ENCODE assay signal across 1 cellular context in the genomic region with DNA sequence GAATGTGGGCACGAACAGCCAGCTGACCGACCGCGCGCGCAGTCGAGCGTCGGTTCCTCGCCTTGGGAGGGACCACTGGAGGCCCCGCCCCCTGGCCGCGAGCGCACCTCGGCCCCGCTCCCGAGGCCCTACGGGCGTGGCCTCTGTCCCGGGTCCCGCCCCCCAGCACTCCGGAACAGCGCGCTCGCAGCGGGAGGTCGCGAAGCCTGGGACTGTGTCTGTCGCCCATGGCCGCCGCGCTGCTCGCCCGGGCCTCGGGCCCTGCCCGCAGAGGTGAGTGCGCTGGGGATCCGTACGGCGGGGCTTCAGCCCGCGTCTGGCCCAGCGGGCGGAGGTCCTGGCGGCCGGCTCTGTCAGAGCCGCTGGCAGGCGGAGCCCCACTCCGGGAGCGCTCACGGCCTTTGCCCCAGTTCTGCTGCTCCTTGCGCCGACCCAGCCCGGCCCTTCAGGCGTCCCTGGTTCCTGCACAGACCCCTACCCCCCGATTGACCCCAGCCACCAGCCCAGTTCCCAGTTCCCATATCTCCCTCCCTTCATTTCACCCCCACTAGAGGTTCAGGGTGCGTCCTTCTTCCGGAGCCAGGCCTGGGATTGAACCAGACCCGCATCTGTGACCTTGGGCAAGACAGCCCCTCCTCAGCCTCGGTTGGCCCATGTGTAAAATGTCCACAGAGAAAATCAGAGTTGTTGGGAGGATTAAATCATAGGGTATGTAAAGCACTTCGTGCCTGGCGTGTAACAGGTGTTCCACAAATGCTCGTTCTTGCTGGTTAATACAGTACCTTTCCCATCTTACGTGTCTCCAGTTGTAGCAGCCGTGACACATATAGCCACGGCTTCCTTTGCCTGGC.
TF ChIP-seq lines count a peak whose summit lies in the region.

A gene with protein sequence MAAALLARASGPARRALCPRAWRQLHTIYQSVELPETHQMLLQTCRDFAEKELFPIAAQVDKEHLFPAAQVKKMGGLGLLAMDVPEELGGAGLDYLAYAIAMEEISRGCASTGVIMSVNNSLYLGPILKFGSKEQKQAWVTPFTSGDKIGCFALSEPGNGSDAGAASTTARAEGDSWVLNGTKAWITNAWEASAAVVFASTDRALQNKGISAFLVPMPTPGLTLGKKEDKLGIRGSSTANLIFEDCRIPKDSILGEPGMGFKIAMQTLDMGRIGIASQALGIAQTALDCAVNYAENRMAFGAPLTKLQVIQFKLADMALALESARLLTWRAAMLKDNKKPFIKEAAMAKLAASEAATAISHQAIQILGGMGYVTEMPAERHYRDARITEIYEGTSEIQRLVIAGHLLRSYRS (plus strand): TSS at position 168 of the 851 bp plus-strand sequence. CDS start 60 bp downstream, at position 228.

TF ChIP-seq in HepG2, 621 proteins besides CTCF, POLR2A, EP300 and RAD21 (continued from another document and continues in another):
- peak; percentile 67 for TF ChIP-seq ZNF121 (CRISPR knock-in tag; IDR thresholded peaks at IDR 0.05)
- no peak for TF ChIP-seq ZNF562 (CRISPR knock-in tag; IDR thresholded peaks at IDR 0.05; ENCODE audit: borderline replicate concordance)
- 0 out of 2 replicates have a peak, but pooled peaks have one; percentile 36 for TF ChIP-seq ISL2 (CRISPR knock-in tag; IDR thresholded peaks at IDR 0.05)
- TF ChIP-seq SATB2 (CRISPR knock-in tag; IDR thresholded peaks at IDR 0.05), result no peak
- no peak for TF ChIP-seq ZFP90 (CRISPR knock-in tag; IDR thresholded peaks at IDR 0.05; ENCODE audit: borderline replicate concordance)
- TF ChIP-seq PHF5A (CRISPR knock-in tag; IDR thresholded peaks at IDR 0.05; ENCODE audit: low read depth, unreplicated experiment), result no peak
- TF ChIP-seq, protein P1, sequence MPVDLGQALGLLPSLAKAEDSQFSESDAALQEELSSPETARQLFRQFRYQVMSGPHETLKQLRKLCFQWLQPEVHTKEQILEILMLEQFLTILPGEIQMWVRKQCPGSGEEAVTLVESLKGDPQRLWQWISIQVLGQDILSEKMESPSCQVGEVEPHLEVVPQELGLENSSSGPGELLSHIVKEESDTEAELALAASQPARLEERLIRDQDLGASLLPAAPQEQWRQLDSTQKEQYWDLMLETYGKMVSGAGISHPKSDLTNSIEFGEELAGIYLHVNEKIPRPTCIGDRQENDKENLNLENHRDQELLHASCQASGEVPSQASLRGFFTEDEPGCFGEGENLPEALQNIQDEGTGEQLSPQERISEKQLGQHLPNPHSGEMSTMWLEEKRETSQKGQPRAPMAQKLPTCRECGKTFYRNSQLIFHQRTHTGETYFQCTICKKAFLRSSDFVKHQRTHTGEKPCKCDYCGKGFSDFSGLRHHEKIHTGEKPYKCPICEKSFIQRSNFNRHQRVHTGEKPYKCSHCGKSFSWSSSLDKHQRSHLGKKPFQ (CRISPR knock-in tag; IDR thresholded peaks at IDR 0.05; ENCODE audit: insufficient replicate concordance), result peak; percentile 51
- TF ChIP-seq SKI (IDR thresholded peaks at IDR 0.05; ENCODE audit: partially characterized antibody), result no peak
- 0 out of 2 replicates have a peak, but pooled peaks have one; percentile 52 for TF ChIP-seq ETV5 (CRISPR knock-in tag; IDR thresholded peaks at IDR 0.05; ENCODE audit: borderline replicate concordance)
- TF ChIP-seq, protein P2, sequence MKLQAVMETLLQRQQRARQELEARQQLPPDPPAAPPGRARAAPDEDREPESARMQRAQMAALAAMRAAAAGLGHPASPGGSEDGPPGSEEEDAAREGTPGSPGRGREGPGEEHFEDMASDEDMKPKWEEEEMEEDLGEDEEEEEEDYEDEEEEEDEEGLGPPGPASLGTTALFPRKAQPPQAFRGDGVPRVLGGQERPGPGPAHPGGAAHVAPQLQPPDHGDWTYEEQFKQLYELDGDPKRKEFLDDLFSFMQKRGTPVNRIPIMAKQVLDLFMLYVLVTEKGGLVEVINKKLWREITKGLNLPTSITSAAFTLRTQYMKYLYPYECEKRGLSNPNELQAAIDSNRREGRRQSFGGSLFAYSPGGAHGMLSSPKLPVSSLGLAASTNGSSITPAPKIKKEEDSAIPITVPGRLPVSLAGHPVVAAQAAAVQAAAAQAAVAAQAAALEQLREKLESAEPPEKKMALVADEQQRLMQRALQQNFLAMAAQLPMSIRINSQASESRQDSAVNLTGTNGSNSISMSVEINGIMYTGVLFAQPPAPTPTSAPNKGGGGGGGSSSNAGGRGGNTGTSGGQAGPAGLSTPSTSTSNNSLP (IDR thresholded peaks at IDR 0.05; ENCODE audit: low read depth, low read length), result no peak
- TF ChIP-seq ELF4 (CRISPR knock-in tag; IDR thresholded peaks at IDR 0.05; ENCODE audit: borderline replicate concordance), result 0 out of 2 replicates have a peak, but pooled peaks have one; percentile 71
- TF ChIP-seq KLF6 (CRISPR knock-in tag; IDR thresholded peaks at IDR 0.05), result peak; percentile 62; the same call in 1 of the 2 replicates
- no peak; the same call in 1 of the 2 replicates for TF ChIP-seq MAZ (IDR thresholded peaks at IDR 0.05; ENCODE audit: borderline replicate concordance, low read depth, low read length)
- peak; percentile 63; the same call in 1 of the 2 replicates for TF ChIP-seq MAZ (CRISPR knock-in tag; IDR thresholded peaks at IDR 0.05; ENCODE audit: low read depth)
- TF ChIP-seq, protein P3, sequence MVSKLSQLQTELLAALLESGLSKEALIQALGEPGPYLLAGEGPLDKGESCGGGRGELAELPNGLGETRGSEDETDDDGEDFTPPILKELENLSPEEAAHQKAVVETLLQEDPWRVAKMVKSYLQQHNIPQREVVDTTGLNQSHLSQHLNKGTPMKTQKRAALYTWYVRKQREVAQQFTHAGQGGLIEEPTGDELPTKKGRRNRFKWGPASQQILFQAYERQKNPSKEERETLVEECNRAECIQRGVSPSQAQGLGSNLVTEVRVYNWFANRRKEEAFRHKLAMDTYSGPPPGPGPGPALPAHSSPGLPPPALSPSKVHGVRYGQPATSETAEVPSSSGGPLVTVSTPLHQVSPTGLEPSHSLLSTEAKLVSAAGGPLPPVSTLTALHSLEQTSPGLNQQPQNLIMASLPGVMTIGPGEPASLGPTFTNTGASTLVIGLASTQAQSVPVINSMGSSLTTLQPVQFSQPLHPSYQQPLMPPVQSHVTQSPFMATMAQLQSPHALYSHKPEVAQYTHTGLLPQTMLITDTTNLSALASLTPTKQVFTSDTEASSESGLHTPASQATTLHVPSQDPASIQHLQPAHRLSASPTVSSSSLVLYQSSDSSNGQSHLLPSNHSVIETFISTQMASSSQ (IDR thresholded peaks at IDR 0.05; ENCODE audit: low read depth), result no peak
- TF ChIP-seq, protein P3 (CRISPR knock-in tag; IDR thresholded peaks at IDR 0.05; ENCODE audit: borderline replicate concordance), result no peak
- TF ChIP-seq, protein P4, sequence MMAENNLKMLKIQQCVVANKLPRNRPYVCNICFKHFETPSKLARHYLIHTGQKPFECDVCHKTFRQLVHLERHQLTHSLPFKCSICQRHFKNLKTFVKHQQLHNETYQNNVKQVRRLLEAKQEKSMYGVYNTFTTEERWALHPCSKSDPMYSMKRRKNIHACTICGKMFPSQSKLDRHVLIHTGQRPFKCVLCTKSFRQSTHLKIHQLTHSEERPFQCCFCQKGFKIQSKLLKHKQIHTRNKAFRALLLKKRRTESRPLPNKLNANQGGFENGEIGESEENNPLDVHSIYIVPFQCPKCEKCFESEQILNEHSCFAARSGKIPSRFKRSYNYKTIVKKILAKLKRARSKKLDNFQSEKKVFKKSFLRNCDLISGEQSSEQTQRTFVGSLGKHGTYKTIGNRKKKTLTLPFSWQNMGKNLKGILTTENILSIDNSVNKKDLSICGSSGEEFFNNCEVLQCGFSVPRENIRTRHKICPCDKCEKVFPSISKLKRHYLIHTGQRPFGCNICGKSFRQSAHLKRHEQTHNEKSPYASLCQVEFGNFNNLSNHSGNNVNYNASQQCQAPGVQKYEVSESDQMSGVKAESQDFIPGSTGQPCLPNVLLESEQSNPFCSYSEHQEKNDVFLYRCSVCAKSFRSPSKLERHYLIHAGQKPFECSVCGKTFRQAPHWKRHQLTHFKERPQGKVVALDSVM (CRISPR knock-in tag; IDR thresholded peaks at IDR 0.05), result no peak
- no peak for TF ChIP-seq ZNF326 (CRISPR knock-in tag; IDR thresholded peaks at IDR 0.05; ENCODE audit: borderline replicate concordance)
- peak; percentile 55; the same call in 1 of the 2 replicates for TF ChIP-seq MXD4 (CRISPR knock-in tag; IDR thresholded peaks at IDR 0.05)
- TF ChIP-seq, protein P5, sequence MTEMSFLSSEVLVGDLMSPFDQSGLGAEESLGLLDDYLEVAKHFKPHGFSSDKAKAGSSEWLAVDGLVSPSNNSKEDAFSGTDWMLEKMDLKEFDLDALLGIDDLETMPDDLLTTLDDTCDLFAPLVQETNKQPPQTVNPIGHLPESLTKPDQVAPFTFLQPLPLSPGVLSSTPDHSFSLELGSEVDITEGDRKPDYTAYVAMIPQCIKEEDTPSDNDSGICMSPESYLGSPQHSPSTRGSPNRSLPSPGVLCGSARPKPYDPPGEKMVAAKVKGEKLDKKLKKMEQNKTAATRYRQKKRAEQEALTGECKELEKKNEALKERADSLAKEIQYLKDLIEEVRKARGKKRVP (CRISPR knock-in tag; IDR thresholded peaks at IDR 0.05), result no peak
- TF ChIP-seq HOXA7 (CRISPR knock-in tag; IDR thresholded peaks at IDR 0.05), result no peak
- no peak for TF ChIP-seq ISX (CRISPR knock-in tag; conservative IDR thresholded peaks at IDR 0.05)
- TF ChIP-seq ZNF614 (CRISPR knock-in tag; IDR thresholded peaks at IDR 0.05; ENCODE audit: borderline replicate concordance), result peak; percentile 17; the same call in 1 of the 2 replicates
- TF ChIP-seq, protein P6, sequence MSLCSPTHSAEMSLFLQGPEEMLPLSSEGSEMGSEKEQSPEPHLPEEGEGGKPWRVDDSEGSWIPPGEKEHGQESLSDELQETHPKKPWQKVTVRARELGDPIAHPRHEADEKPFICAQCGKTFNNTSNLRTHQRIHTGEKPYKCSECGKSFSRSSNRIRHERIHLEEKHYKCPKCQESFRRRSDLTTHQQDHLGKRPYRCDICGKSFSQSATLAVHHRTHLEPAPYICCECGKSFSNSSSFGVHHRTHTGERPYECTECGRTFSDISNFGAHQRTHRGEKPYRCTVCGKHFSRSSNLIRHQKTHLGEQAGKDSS (CRISPR knock-in tag; IDR thresholded peaks at IDR 0.05; ENCODE audit: borderline replicate concordance, low read depth), result peak; percentile 83
- peak; percentile 76; the same call in 1 of the 2 replicates for TF ChIP-seq YEATS4 (CRISPR knock-in tag; IDR thresholded peaks at IDR 0.05; ENCODE audit: borderline replicate concordance)
- TF ChIP-seq ZNF138 (CRISPR knock-in tag; IDR thresholded peaks at IDR 0.05; ENCODE audit: low read depth), result no peak; the same call in 1 of the 2 replicates
- 0 out of 2 replicates have a peak, but pooled peaks have one; percentile 27 for TF ChIP-seq MED1 (CRISPR knock-in tag; IDR thresholded peaks at IDR 0.05)
- TF ChIP-seq ZNF564 (CRISPR knock-in tag; IDR thresholded peaks at IDR 0.05), result peak; percentile 69; the same call in 1 of the 2 replicates
- peak; percentile 83 for TF ChIP-seq ZNF883 (CRISPR knock-in tag; IDR thresholded peaks at IDR 0.05; ENCODE audit: not compliant biosample characterization)
- peak; percentile 33; the same call in 1 of the 2 replicates for TF ChIP-seq ZNF343 (CRISPR knock-in tag; IDR thresholded peaks at IDR 0.05)
- TF ChIP-seq ZNF674 (CRISPR knock-in tag; IDR thresholded peaks at IDR 0.05; ENCODE audit: low read depth), result no peak
- 0 out of 2 replicates have a peak, but pooled peaks have one; percentile 40 for TF ChIP-seq ZNF746 (CRISPR knock-in tag; IDR thresholded peaks at IDR 0.05)
- no peak for TF ChIP-seq ZNF160 (CRISPR knock-in tag; IDR thresholded peaks at IDR 0.05)
- TF ChIP-seq, protein P7, sequence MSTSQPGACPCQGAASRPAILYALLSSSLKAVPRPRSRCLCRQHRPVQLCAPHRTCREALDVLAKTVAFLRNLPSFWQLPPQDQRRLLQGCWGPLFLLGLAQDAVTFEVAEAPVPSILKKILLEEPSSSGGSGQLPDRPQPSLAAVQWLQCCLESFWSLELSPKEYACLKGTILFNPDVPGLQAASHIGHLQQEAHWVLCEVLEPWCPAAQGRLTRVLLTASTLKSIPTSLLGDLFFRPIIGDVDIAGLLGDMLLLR (CRISPR knock-in tag; IDR thresholded peaks at IDR 0.05), result no peak
- TF ChIP-seq REL (CRISPR knock-in tag; conservative IDR thresholded peaks at IDR 0.05), result no peak
- TF ChIP-seq ZNF253 (CRISPR knock-in tag; IDR thresholded peaks at IDR 0.05; ENCODE audit: borderline replicate concordance), result no peak
- TF ChIP-seq ZIK1 (CRISPR knock-in tag; IDR thresholded peaks at IDR 0.05; ENCODE audit: borderline replicate concordance, low read depth), result peak; percentile 60; the same call in 1 of the 2 replicates
- no peak for TF ChIP-seq JUND (CRISPR knock-in tag; IDR thresholded peaks at IDR 0.05)
- 0 out of 2 replicates have a peak, but pooled peaks have one; percentile 54 for TF ChIP-seq KAT8 (CRISPR knock-in tag; IDR thresholded peaks at IDR 0.05)
- TF ChIP-seq ZNF878 (CRISPR knock-in tag; IDR thresholded peaks at IDR 0.05), result no peak
- TF ChIP-seq EED (CRISPR knock-in tag; IDR thresholded peaks at IDR 0.05), result no peak; the same call in 1 of the 2 replicates
- TF ChIP-seq HNF4A (CRISPR knock-in tag; IDR thresholded peaks at IDR 0.05), result no peak
- TF ChIP-seq, protein P8, sequence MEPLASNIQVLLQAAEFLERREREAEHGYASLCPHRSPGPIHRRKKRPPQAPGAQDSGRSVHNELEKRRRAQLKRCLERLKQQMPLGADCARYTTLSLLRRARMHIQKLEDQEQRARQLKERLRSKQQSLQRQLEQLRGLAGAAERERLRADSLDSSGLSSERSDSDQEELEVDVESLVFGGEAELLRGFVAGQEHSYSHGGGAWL (CRISPR knock-in tag; IDR thresholded peaks at IDR 0.05), result peak; percentile 87
- TF ChIP-seq ZSCAN25 (CRISPR knock-in tag; IDR thresholded peaks at IDR 0.05), result no peak
- peak; percentile 74 for TF ChIP-seq SALL1 (CRISPR knock-in tag; IDR thresholded peaks at IDR 0.05)
- TF ChIP-seq ZBTB42 (CRISPR knock-in tag; IDR thresholded peaks at IDR 0.05), result no peak
- no peak for TF ChIP-seq ZNF652 (CRISPR knock-in tag; IDR thresholded peaks at IDR 0.05; ENCODE audit: borderline replicate concordance, low read depth)
- peak; percentile 53; the same call in 1 of the 2 replicates for TF ChIP-seq ELF3 (CRISPR knock-in tag; IDR thresholded peaks at IDR 0.05)
